In the genomic region with DNA sequence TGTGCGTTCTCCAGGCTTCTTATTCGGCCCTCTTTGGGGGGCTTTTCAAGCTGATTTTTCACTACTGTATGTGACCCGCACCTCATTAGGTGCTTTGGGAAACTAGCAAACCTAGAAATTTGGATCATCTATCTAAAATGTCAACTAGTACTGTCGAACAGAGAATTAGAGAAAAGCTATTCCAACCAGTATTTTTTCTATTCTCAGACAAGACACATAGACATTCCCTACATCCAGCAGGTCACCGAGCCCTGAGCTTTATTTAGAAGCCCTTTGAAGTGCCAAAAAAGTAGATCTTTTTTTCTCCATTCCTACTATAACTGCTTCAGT, we compare ENCODE assay signal across 8 cellular contexts. TPM values are rescaled to one million over a fixed set of nuclear protein-coding genes. Genes with fewer than 3 reads are reported as not detected.
DNase-seq lines count a peak whose midpoint lies in the region; ATAC-seq and TF ChIP-seq lines count a peak whose summit lies in the region.

No MANE protein-coding gene starts in this region.

- no peaks in the 10 kb centered on the region for H3K9me3 ChIP-seq in SJSA1 (replicated peaks)

- no peak for TF ChIP-seq CTCF in fibroblast of pulmonary artery (IDR thresholded peaks at IDR 0.05; ENCODE audit: low read length, missing control alignments)
- TF ChIP-seq CTCF in retinal pigment epithelial cell (conservative IDR thresholded peaks at IDR 0.05; ENCODE audit: low read depth, low read length) = no peak

- ATAC-seq in GM18517 (IDR thresholded peaks at IDR 0.05; ENCODE audit: unreplicated experiment) = peak; percentile 15

- DNase-seq in SJSA1 (ENCODE audit: low read depth in 1 of 2, low spot score in 2 of 2) (no peak), fibroblast of pulmonary artery (ENCODE audit: low read depth) (no peak), retinal pigment epithelial cell (ENCODE audit: low read depth) (no peak), T-helper 9 cell (no peak), NCI-H524 treated with DMSO at 0.1 percent for 48 hours (lab: John Stamatoyannopoulos, UW) (no peak), SKM-1 treated with dmso at 0.1 percent for 144 hours (lab: John Stamatoyannopoulos, UW; ENCODE audit: unreplicated experiment) (no peak), Kasumi-1 (lab: John Stamatoyannopoulos, UW) (no peak)

- no peak overlapping the region for H3K27ac ChIP-seq in SJSA1

- peaks cover 41% of the 10 kb centered on the region for H3K36me3 ChIP-seq in SJSA1

- H3K4me1 ChIP-seq in SJSA1 (replicated peaks) = peaks cover 6% of the 10 kb centered on the region

- H3K27me3 ChIP-seq in SJSA1 (replicated peaks) = no peaks in the 10 kb centered on the region

- H3K4me3 ChIP-seq in SJSA1 (peak overlapping the region; percentile 51), fibroblast of pulmonary artery (replicated peaks; ENCODE audit: low read depth, low read length) (peak overlapping the region; percentile 70), retinal pigment epithelial cell (ENCODE audit: low read length) (peak overlapping the region; percentile 91)

RNA-seq across cellular contexts. Expression of gene SSR2, which starts 0.3 kb away (rescaled TPM):
- 507 and 546 TPM in 2 replicates for total RNA-seq in SJSA1 (2014; rRNA removed; shearing (Covaris generic))

RNA-seq across cellular contexts. Expression of gene UBQLN4, which starts 32.5 kb away (rescaled TPM):
- total RNA-seq in SJSA1 (2014; rRNA removed; shearing (Covaris generic)) = 11.4 and 18.2 TPM in 2 replicates

RNA-seq across cellular contexts. Expression of gene LAMTOR2, which starts 33.5 kb away (rescaled TPM):
- 49.0 and 55.8 TPM in 2 replicates for total RNA-seq in SJSA1 (2014; rRNA removed; shearing (Covaris generic))

RNA-seq across cellular contexts. Expression of gene RAB25, which starts 39.9 kb away (rescaled TPM):
- not detected in 2 replicates for total RNA-seq in SJSA1 (2014; rRNA removed; shearing (Covaris generic))

RNA-seq across cellular contexts. Expression of gene ARHGEF2, which starts 42.7 kb away (rescaled TPM):
- 49.8 and 81.1 TPM in 2 replicates for total RNA-seq in SJSA1 (2014; rRNA removed; shearing (Covaris generic))
